Comparison of ENCODE assay signal across 1 cellular context in the genomic region with DNA sequence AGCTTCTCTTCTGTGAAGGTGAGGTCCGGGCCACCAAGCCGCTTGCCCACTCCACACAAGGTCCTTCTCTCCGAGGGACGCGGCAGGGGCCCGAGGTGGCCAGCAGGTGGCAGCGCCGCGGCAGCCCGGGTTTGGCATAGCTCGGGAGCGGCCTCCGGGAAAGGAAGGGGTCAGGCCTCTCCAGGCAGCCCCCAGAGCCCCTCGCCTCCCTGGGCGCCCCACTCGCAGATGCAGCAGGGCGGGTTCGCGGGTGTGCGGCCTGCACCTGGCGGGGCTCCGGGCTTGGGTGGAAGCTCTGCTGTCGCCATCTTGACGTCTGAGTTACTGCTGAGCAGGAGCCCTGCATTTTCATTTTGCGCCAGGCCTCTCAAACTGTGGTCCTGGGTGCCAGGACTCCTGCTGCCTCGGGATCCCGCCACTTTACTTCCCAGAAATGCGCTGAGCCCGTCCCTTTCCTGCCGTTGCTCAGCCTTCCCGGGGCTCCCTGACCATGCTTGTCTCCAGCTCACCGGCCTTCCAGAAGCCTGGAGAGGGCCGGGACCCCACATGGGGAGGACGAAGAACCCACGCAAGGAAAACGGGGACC.
TF ChIP-seq lines count a peak whose summit lies in the region.

No MANE protein-coding gene starts in this region.

TF ChIP-seq in GM12878, 131 proteins besides CTCF, POLR2A, EP300 and RAD21 (continued from another document and continues in another):
- TF ChIP-seq, protein P1, sequence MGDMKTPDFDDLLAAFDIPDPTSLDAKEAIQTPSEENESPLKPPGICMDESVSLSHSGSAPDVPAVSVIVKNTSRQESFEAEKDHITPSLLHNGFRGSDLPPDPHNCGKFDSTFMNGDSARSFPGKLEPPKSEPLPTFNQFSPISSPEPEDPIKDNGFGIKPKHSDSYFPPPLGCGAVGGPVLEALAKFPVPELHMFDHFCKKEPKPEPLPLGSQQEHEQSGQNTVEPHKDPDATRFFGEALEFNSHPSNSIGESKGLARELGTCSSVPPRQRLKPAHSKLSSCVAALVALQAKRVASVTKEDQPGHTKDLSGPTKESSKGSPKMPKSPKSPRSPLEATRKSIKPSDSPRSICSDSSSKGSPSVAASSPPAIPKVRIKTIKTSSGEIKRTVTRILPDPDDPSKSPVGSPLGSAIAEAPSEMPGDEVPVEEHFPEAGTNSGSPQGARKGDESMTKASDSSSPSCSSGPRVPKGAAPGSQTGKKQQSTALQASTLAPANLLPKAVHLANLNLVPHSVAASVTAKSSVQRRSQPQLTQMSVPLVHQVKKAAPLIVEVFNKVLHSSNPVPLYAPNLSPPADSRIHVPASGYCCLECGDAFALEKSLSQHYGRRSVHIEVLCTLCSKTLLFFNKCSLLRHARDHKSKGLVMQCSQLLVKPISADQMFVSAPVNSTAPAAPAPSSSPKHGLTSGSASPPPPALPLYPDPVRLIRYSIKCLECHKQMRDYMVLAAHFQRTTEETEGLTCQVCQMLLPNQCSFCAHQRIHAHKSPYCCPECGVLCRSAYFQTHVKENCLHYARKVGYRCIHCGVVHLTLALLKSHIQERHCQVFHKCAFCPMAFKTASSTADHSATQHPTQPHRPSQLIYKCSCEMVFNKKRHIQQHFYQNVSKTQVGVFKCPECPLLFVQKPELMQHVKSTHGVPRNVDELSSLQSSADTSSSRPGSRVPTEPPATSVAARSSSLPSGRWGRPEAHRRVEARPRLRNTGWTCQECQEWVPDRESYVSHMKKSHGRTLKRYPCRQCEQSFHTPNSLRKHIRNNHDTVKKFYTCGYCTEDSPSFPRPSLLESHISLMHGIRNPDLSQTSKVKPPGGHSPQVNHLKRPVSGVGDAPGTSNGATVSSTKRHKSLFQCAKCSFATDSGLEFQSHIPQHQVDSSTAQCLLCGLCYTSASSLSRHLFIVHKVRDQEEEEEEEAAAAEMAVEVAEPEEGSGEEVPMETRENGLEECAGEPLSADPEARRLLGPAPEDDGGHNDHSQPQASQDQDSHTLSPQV (IDR thresholded peaks at IDR 0.05): no peak
- TF ChIP-seq ZNF274 (IDR thresholded peaks at IDR 0.05; ENCODE audit: insufficient read depth, insufficient read length) (no peak), NFYA (IDR thresholded peaks at IDR 0.05; ENCODE audit: borderline replicate concordance, low read depth, low read length) (no peak), SREBF1 (IDR thresholded peaks at IDR 0.05; ENCODE audit: low read length) (no peak), FOXK2 (IDR thresholded peaks at IDR 0.05) (no peak), JUNB (IDR thresholded peaks at IDR 0.05) (no peak), SMC3 (IDR thresholded peaks at IDR 0.05; ENCODE audit: borderline replicate concordance, low read length) (peak; percentile 40; the same call in 1 of the 2 replicates), HDAC6 (IDR thresholded peaks at IDR 0.05; ENCODE audit: unreplicated experiment) (peak; percentile 40), TCF12 (IDR thresholded peaks at IDR 0.05; ENCODE audit: low read depth, low read length) (0 out of 2 replicates have a peak, but pooled peaks have one; percentile 24), ZNF24 (IDR thresholded peaks at IDR 0.05) (no peak), SMARCA5 (IDR thresholded peaks at IDR 0.05) (peak; percentile 96), BCL11A (IDR thresholded peaks at IDR 0.05; ENCODE audit: low read depth, low read length) (no peak), ZNF217 (IDR thresholded peaks at IDR 0.05) (no peak), DPF2 (IDR thresholded peaks at IDR 0.05) (no peak), EED (IDR thresholded peaks at IDR 0.05; ENCODE audit: low read depth) (peak; percentile 36; the same call in 1 of the 2 replicates), RELA (IDR thresholded peaks at IDR 0.05; ENCODE audit: borderline replicate concordance, partially characterized antibody) (no peak), NR2C2 (IDR thresholded peaks at IDR 0.05; ENCODE audit: borderline replicate concordance, control insufficient read depth, insufficient read length, low read depth) (no peak), KAT2A (conservative IDR thresholded peaks at IDR 0.05; ENCODE audit: control insufficient read depth, low read depth, low read length) (no peak), BHLHE40 (IDR thresholded peaks at IDR 0.05; ENCODE audit: borderline replicate concordance in 1 of 2, low read depth in 2 of 2, low read length in 1 of 2) (no peak; a peak in 1 of 4 replicates), CBFB (IDR thresholded peaks at IDR 0.05; ENCODE audit: low read depth) (no peak), STAT1 (conservative IDR thresholded peaks at IDR 0.05) (no peak), EGR1 (IDR thresholded peaks at IDR 0.05; ENCODE audit: borderline replicate concordance in 1 of 2, low read depth in 2 of 2, low read length in 2 of 2) (0 out of 3 replicates have a peak, but pooled peaks of 1 of the 2 experiments have one; percentile 19), ZBED1 (IDR thresholded peaks at IDR 0.05; ENCODE audit: borderline replicate concordance) (no peak), RBBP5 (conservative IDR thresholded peaks at IDR 0.05) (no peak), MEF2A (IDR thresholded peaks at IDR 0.05; ENCODE audit: insufficient read depth, low read depth, low read length) (no peak), TCF3 (IDR thresholded peaks at IDR 0.05; ENCODE audit: borderline replicate concordance, insufficient read depth, low read depth, low read length) (no peak), RUNX3 (IDR thresholded peaks at IDR 0.05; ENCODE audit: low read length) (no peak), MYB (IDR thresholded peaks at IDR 0.05; ENCODE audit: borderline replicate concordance, low read depth, low read length) (no peak), EZH2 (IDR thresholded peaks at IDR 0.05; ENCODE audit: borderline replicate concordance, control insufficient read depth, low read depth, low read length) (no peak), POLR2AphosphoS2 (IDR thresholded peaks at IDR 0.05; ENCODE audit: low read depth, low read length) (no peak), POLR2AphosphoS5 (IDR thresholded peaks at IDR 0.05; ENCODE audit: low read length) (no peak; the same call in 1 of the 2 replicates), ZSCAN29 (IDR thresholded peaks at IDR 0.05) (no peak), RFX5 (IDR thresholded peaks at IDR 0.05; ENCODE audit: low read depth, low read length) (no peak), SIN3A (IDR thresholded peaks at IDR 0.05; ENCODE audit: low read depth, low read length) (no peak), IKZF1 (conservative IDR thresholded peaks at IDR 0.05) (peak; percentile 82), TBL1XR1 (IDR thresholded peaks at IDR 0.05; ENCODE audit: low read depth, low read length) (no peak), FOS (IDR thresholded peaks at IDR 0.05; ENCODE audit: borderline replicate concordance, extremely low read depth, insufficient read length) (no peak), SMAD1 (IDR thresholded peaks at IDR 0.05; ENCODE audit: low read depth, partially characterized antibody) (no peak), PAX5 (IDR thresholded peaks at IDR 0.05; ENCODE audit: borderline replicate concordance, low read depth, low read length) (no peak)
- TF ChIP-seq, protein P2, sequence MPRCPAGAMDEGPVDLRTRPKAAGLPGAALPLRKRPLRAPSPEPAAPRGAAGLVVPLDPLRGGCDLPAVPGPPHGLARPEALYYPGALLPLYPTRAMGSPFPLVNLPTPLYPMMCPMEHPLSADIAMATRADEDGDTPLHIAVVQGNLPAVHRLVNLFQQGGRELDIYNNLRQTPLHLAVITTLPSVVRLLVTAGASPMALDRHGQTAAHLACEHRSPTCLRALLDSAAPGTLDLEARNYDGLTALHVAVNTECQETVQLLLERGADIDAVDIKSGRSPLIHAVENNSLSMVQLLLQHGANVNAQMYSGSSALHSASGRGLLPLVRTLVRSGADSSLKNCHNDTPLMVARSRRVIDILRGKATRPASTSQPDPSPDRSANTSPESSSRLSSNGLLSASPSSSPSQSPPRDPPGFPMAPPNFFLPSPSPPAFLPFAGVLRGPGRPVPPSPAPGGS (IDR thresholded peaks at IDR 0.05; ENCODE audit: borderline replicate concordance, insufficient read depth, low read depth, low read length, poor library complexity, severe bottlenecking): no peak
- TF ChIP-seq, protein P3, sequence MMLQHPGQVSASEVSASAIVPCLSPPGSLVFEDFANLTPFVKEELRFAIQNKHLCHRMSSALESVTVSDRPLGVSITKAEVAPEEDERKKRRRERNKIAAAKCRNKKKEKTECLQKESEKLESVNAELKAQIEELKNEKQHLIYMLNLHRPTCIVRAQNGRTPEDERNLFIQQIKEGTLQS (IDR thresholded peaks at IDR 0.05; ENCODE audit: borderline replicate concordance, extremely low read depth, low read depth, low read length): no peak
- TF ChIP-seq, protein P4, sequence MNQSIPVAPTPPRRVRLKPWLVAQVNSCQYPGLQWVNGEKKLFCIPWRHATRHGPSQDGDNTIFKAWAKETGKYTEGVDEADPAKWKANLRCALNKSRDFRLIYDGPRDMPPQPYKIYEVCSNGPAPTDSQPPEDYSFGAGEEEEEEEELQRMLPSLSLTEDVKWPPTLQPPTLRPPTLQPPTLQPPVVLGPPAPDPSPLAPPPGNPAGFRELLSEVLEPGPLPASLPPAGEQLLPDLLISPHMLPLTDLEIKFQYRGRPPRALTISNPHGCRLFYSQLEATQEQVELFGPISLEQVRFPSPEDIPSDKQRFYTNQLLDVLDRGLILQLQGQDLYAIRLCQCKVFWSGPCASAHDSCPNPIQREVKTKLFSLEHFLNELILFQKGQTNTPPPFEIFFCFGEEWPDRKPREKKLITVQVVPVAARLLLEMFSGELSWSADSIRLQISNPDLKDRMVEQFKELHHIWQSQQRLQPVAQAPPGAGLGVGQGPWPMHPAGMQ (IDR thresholded peaks at IDR 0.05; ENCODE audit: borderline replicate concordance): no peak
- TF ChIP-seq, protein P5, sequence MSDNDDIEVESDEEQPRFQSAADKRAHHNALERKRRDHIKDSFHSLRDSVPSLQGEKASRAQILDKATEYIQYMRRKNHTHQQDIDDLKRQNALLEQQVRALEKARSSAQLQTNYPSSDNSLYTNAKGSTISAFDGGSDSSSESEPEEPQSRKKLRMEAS (IDR thresholded peaks at IDR 0.05; ENCODE audit: low read depth, low read length): no peak
- TF ChIP-seq, protein P6, sequence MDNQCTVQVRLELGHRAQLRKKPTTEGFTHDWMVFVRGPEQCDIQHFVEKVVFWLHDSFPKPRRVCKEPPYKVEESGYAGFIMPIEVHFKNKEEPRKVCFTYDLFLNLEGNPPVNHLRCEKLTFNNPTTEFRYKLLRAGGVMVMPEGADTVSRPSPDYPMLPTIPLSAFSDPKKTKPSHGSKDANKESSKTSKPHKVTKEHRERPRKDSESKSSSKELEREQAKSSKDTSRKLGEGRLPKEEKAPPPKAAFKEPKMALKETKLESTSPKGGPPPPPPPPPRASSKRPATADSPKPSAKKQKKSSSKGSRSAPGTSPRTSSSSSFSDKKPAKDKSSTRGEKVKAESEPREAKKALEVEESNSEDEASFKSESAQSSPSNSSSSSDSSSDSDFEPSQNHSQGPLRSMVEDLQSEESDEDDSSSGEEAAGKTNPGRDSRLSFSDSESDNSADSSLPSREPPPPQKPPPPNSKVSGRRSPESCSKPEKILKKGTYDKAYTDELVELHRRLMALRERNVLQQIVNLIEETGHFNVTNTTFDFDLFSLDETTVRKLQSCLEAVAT (IDR thresholded peaks at IDR 0.05): no peak; the same call in 1 of the 2 replicates
- TF ChIP-seq, protein P7, sequence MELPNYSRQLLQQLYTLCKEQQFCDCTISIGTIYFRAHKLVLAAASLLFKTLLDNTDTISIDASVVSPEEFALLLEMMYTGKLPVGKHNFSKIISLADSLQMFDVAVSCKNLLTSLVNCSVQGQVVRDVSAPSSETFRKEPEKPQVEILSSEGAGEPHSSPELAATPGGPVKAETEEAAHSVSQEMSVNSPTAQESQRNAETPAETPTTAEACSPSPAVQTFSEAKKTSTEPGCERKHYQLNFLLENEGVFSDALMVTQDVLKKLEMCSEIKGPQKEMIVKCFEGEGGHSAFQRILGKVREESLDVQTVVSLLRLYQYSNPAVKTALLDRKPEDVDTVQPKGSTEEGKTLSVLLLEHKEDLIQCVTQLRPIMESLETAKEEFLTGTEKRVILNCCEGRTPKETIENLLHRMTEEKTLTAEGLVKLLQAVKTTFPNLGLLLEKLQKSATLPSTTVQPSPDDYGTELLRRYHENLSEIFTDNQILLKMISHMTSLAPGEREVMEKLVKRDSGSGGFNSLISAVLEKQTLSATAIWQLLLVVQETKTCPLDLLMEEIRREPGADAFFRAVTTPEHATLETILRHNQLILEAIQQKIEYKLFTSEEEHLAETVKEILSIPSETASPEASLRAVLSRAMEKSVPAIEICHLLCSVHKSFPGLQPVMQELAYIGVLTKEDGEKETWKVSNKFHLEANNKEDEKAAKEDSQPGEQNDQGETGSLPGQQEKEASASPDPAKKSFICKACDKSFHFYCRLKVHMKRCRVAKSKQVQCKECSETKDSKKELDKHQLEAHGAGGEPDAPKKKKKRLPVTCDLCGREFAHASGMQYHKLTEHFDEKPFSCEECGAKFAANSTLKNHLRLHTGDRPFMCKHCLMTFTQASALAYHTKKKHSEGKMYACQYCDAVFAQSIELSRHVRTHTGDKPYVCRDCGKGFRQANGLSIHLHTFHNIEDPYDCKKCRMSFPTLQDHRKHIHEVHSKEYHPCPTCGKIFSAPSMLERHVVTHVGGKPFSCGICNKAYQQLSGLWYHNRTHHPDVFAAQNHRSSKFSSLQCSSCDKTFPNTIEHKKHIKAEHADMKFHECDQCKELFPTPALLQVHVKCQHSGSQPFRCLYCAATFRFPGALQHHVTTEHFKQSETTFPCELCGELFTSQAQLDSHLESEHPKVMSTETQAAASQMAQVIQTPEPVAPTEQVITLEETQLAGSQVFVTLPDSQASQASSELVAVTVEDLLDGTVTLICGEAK (IDR thresholded peaks at IDR 0.05; ENCODE audit: borderline replicate concordance): no peak
- TF ChIP-seq, protein P8, sequence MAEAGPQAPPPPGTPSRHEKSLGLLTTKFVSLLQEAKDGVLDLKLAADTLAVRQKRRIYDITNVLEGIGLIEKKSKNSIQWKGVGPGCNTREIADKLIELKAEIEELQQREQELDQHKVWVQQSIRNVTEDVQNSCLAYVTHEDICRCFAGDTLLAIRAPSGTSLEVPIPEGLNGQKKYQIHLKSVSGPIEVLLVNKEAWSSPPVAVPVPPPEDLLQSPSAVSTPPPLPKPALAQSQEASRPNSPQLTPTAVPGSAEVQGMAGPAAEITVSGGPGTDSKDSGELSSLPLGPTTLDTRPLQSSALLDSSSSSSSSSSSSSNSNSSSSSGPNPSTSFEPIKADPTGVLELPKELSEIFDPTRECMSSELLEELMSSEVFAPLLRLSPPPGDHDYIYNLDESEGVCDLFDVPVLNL (IDR thresholded peaks at IDR 0.05; ENCODE audit: low read depth, low read length): no peak
